Comparison of ENCODE assay signal across 3 cellular contexts in the genomic region with DNA sequence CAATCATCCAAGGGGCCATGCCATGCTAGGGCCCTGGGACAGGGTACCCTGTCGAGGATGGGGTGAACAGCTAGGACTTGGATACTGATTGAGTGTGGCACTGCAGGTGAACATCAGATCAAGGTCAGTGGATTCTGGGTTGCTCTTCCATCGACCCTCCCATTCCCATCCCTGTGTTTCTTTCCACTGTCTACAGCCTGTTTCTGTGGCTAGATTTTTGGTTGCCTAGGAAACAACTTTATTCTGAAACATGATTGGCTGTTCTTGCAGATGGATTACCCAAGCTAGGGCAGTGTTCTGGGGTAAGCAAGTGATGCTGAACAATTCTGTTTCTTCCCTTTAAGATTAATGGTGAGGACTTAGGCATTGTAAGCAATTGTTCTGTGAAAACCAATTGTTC.
TF ChIP-seq lines count a peak whose summit lies in the region.

No MANE protein-coding gene starts in this region.

TF ChIP-seq in GM23338, 12 proteins besides CTCF, POLR2A, EP300 and RAD21 (continues in another document):
- no peak for TF ChIP-seq EZH2phosphoT487 (IDR thresholded peaks at IDR 0.05; ENCODE audit: unreplicated experiment)
- no peak for TF ChIP-seq NANOG (IDR thresholded peaks at IDR 0.05; ENCODE audit: borderline replicate concordance)
- no peak for TF ChIP-seq JUNB (IDR thresholded peaks at IDR 0.05; ENCODE audit: unreplicated experiment)
- TF ChIP-seq, protein P1, sequence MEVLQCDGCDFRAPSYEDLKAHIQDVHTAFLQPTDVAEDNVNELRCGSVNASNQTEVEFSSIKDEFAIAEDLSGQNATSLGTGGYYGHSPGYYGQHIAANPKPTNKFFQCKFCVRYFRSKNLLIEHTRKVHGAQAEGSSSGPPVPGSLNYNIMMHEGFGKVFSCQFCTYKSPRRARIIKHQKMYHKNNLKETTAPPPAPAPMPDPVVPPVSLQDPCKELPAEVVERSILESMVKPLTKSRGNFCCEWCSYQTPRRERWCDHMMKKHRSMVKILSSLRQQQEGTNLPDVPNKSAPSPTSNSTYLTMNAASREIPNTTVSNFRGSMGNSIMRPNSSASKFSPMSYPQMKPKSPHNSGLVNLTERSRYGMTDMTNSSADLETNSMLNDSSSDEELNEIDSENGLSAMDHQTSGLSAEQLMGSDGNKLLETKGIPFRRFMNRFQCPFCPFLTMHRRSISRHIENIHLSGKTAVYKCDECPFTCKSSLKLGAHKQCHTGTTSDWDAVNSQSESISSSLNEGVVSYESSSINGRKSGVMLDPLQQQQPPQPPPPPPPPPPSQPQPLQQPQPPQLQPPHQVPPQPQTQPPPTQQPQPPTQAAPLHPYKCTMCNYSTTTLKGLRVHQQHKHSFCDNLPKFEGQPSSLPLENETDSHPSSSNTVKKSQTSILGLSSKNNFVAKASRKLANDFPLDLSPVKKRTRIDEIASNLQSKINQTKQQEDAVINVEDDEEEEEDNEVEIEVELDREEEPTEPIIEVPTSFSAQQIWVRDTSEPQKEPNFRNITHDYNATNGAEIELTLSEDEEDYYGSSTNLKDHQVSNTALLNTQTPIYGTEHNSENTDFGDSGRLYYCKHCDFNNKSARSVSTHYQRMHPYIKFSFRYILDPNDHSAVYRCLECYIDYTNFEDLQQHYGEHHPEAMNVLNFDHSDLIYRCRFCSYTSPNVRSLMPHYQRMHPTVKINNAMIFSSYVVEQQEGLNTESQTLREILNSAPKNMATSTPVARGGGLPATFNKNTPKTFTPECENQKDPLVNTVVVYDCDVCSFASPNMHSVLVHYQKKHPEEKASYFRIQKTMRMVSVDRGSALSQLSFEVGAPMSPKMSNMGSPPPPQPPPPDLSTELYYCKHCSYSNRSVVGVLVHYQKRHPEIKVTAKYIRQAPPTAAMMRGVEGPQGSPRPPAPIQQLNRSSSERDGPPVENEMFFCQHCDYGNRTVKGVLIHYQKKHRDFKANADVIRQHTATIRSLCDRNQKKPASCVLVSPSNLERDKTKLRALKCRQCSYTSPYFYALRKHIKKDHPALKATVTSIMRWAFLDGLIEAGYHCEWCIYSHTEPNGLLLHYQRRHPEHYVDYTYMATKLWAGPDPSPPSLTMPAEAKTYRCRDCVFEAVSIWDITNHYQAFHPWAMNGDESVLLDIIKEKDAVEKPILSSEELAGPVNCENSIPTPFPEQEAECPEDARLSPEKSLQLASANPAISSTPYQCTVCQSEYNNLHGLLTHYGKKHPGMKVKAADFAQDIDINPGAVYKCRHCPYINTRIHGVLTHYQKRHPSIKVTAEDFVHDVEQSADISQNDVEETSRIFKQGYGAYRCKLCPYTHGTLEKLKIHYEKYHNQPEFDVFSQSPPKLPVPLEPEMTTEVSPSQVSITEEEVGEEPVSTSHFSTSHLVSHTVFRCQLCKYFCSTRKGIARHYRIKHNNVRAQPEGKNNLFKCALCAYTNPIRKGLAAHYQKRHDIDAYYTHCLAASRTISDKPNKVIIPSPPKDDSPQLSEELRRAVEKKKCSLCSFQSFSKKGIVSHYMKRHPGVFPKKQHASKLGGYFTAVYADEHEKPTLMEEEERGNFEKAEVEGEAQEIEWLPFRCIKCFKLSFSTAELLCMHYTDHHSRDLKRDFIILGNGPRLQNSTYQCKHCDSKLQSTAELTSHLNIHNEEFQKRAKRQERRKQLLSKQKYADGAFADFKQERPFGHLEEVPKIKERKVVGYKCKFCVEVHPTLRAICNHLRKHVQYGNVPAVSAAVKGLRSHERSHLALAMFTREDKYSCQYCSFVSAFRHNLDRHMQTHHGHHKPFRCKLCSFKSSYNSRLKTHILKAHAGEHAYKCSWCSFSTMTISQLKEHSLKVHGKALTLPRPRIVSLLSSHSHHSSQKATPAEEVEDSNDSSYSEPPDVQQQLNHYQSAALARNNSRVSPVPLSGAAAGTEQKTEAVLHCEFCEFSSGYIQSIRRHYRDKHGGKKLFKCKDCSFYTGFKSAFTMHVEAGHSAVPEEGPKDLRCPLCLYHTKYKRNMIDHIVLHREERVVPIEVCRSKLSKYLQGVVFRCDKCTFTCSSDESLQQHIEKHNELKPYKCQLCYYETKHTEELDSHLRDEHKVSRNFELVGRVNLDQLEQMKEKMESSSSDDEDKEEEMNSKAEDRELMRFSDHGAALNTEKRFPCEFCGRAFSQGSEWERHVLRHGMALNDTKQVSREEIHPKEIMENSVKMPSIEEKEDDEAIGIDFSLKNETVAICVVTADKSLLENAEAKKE (CRISPR knock-in tag; IDR thresholded peaks at IDR 0.05): no peak

TF ChIP-seq in H1, 55 proteins besides CTCF, POLR2A, EP300 and RAD21:
- no peak for TF ChIP-seq NRF1 (IDR thresholded peaks at IDR 0.05; ENCODE audit: low read depth, low read length)
- no peak for TF ChIP-seq CBX5 (IDR thresholded peaks at IDR 0.05; ENCODE audit: low read depth, low read length)
- TF ChIP-seq ASH2L (IDR thresholded peaks at IDR 0.05; ENCODE audit: low read length): no peak
- no peak for TF ChIP-seq POU5F1 (IDR thresholded peaks at IDR 0.05; ENCODE audit: low read depth, low read length)
- no peak for TF ChIP-seq CREB1 (IDR thresholded peaks at IDR 0.05)
- no peak for TF ChIP-seq CEBPB (IDR thresholded peaks at IDR 0.05; ENCODE audit: low read depth, low read length)
- TF ChIP-seq KDM4A (IDR thresholded peaks at IDR 0.05; ENCODE audit: low read depth, low read length, severe bottlenecking): no peak
- TF ChIP-seq, protein P2, sequence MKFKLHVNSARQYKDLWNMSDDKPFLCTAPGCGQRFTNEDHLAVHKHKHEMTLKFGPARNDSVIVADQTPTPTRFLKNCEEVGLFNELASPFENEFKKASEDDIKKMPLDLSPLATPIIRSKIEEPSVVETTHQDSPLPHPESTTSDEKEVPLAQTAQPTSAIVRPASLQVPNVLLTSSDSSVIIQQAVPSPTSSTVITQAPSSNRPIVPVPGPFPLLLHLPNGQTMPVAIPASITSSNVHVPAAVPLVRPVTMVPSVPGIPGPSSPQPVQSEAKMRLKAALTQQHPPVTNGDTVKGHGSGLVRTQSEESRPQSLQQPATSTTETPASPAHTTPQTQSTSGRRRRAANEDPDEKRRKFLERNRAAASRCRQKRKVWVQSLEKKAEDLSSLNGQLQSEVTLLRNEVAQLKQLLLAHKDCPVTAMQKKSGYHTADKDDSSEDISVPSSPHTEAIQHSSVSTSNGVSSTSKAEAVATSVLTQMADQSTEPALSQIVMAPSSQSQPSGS (IDR thresholded peaks at IDR 0.05; ENCODE audit: low read length): no peak
- TF ChIP-seq TAF7 (optimal IDR thresholded peaks at IDR 0.05; ENCODE audit: borderline replicate concordance, low read depth, low read length): no peak
- no peak for TF ChIP-seq SRF (IDR thresholded peaks at IDR 0.05; ENCODE audit: low read depth, low read length)
- no peak for TF ChIP-seq TAF1 (IDR thresholded peaks at IDR 0.05; ENCODE audit: low read depth, low read length)
- TF ChIP-seq EZH2 (IDR thresholded peaks at IDR 0.05; ENCODE audit: low read depth, low read length, severe bottlenecking): no peak
- TF ChIP-seq, protein P3, sequence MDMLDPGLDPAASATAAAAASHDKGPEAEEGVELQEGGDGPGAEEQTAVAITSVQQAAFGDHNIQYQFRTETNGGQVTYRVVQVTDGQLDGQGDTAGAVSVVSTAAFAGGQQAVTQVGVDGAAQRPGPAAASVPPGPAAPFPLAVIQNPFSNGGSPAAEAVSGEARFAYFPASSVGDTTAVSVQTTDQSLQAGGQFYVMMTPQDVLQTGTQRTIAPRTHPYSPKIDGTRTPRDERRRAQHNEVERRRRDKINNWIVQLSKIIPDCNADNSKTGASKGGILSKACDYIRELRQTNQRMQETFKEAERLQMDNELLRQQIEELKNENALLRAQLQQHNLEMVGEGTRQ (IDR thresholded peaks at IDR 0.05; ENCODE audit: low read length): no peak
- no peak for TF ChIP-seq BACH1 (IDR thresholded peaks at IDR 0.05; ENCODE audit: low read length)
- no peak for TF ChIP-seq HDAC6 (IDR thresholded peaks at IDR 0.05; ENCODE audit: low read depth, low read length)
- TF ChIP-seq NANOG (IDR thresholded peaks at IDR 0.05; ENCODE audit: insufficient read depth, low read depth, low read length, poor library complexity, severe bottlenecking): no peak
- no peak for TF ChIP-seq EGR1 (IDR thresholded peaks at IDR 0.05; ENCODE audit: borderline replicate concordance, low read depth, low read length)
- TF ChIP-seq SP4 (IDR thresholded peaks at IDR 0.05; ENCODE audit: low read length): no peak
- TF ChIP-seq TBP (IDR thresholded peaks at IDR 0.05; ENCODE audit: low read depth, low read length): no peak
- no peak for TF ChIP-seq SUZ12 (IDR thresholded peaks at IDR 0.05; ENCODE audit: low read length)

TF ChIP-seq in neural cell, 6 proteins besides CTCF, POLR2A, EP300 and RAD21:
- no peak for TF ChIP-seq MXI1 (conservative IDR thresholded peaks at IDR 0.05; ENCODE audit: poor library complexity, severe bottlenecking)
- TF ChIP-seq POLR2AphosphoS5 (IDR thresholded peaks at IDR 0.05): peak; percentile 60
- no peak for TF ChIP-seq EZH2 (IDR thresholded peaks at IDR 0.05; ENCODE audit: borderline replicate concordance, insufficient read depth, low read length, poor library complexity, severe bottlenecking)
- TF ChIP-seq, protein P4, sequence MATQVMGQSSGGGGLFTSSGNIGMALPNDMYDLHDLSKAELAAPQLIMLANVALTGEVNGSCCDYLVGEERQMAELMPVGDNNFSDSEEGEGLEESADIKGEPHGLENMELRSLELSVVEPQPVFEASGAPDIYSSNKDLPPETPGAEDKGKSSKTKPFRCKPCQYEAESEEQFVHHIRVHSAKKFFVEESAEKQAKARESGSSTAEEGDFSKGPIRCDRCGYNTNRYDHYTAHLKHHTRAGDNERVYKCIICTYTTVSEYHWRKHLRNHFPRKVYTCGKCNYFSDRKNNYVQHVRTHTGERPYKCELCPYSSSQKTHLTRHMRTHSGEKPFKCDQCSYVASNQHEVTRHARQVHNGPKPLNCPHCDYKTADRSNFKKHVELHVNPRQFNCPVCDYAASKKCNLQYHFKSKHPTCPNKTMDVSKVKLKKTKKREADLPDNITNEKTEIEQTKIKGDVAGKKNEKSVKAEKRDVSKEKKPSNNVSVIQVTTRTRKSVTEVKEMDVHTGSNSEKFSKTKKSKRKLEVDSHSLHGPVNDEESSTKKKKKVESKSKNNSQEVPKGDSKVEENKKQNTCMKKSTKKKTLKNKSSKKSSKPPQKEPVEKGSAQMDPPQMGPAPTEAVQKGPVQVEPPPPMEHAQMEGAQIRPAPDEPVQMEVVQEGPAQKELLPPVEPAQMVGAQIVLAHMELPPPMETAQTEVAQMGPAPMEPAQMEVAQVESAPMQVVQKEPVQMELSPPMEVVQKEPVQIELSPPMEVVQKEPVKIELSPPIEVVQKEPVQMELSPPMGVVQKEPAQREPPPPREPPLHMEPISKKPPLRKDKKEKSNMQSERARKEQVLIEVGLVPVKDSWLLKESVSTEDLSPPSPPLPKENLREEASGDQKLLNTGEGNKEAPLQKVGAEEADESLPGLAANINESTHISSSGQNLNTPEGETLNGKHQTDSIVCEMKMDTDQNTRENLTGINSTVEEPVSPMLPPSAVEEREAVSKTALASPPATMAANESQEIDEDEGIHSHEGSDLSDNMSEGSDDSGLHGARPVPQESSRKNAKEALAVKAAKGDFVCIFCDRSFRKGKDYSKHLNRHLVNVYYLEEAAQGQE (IDR thresholded peaks at IDR 0.05; ENCODE audit: borderline replicate concordance): no peak
TF ChIP-seq in neural cell: peak in this region for 1.
